In the genomic region with DNA sequence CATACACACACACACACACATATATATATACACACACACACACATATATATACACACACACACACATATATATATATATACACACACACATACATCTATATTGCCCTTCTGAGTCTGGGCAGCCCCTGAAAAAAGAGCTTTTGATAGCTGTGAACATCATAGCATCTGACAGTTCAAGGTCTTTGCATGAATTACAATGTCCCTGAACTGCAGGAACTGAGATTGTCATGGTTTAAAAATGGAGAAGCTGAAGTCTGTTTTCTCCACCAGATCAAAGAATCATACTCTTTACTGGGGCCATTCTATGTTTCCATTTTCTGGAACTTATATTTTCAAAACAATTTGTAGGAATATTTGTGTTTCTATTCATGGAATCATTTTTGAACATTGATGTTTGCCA, we compare ENCODE assay signal across 24 cellular contexts.
A peak's percentile ranks its signal among the peaks of the same experiment; 100 is the strongest.
DNase-seq lines count a peak whose midpoint lies in the region; ATAC-seq and TF ChIP-seq lines count a peak whose summit lies in the region.
"Had no signal": no experiment of that assay in that cellular context is flagged by ENCODE, and none has a peak within 500 bp of the region (broad histone marks: within the 10 kb centered on the region; RNA-seq: fewer than 3 reads in every experiment).

No MANE protein-coding gene starts in this region.

- H3K9ac ChIP-seq in OCI-LY3 (ENCODE audit: low read length): no peak overlapping the region
- H3K9ac ChIP-seq: GM23248 had no signal

- H3K9me3 ChIP-seq in OCI-LY3 (ENCODE audit: insufficient read depth, low read length): no peaks in the 10 kb centered on the region
- H3K9me3 ChIP-seq: breast epithelium, transverse colon had no signal

- no peaks in the 10 kb centered on the region for H3K4me1 ChIP-seq in GM23338 (ENCODE audit: insufficient read depth)
- peaks cover 42% of the 10 kb centered on the region for H3K4me1 ChIP-seq in OCI-LY3 (ENCODE audit: low read length)
- H3K4me1 ChIP-seq: breast epithelium, transverse colon had no signal

- no peak overlapping the region for H3K4me3 ChIP-seq in GM23338
- peak overlapping the region; percentile 23; the same call in 1 of the 2 replicates for H3K4me3 ChIP-seq in OCI-LY3 (ENCODE audit: low read length)
- H3K4me3 ChIP-seq: breast epithelium, GM23248, PC-9, transverse colon had no signal

- H2AFZ ChIP-seq in GM23338 (peak overlapping the region; percentile 60; the same call in 1 of the 2 replicates), OCI-LY3 (ENCODE audit: low read depth, low read length) (no peak overlapping the region)
- H2AFZ ChIP-seq: GM23248, PC-9 had no signal

- no peaks in the 10 kb centered on the region for H3K79me2 ChIP-seq in GM23338 (replicated peaks; ENCODE audit: insufficient read depth)
- no peaks in the 10 kb centered on the region for H3K79me2 ChIP-seq in OCI-LY3 (ENCODE audit: low read length)

- H3K36me3 ChIP-seq in GM23338 (ENCODE audit: insufficient read depth) (no peaks in the 10 kb centered on the region), OCI-LY3 (replicated peaks; ENCODE audit: low read depth, low read length) (peaks cover 6% of the 10 kb centered on the region)
- H3K36me3 ChIP-seq: breast epithelium, transverse colon had no signal

- H3K27ac ChIP-seq in GM23338 (ENCODE audit: low read depth) (no peak overlapping the region), OCI-LY3 (ENCODE audit: low read length) (no peak overlapping the region)
- H3K27ac ChIP-seq: breast epithelium, GM23248, PC-9, transverse colon had no signal

- H3K27me3 Mint-ChIP-seq in GM23338 (ENCODE audit: insufficient read depth, low read depth, poor library complexity): peaks cover 4% of the 10 kb centered on the region
- no peaks in the 10 kb centered on the region for H3K27me3 Mint-ChIP-seq in stimulated activated memory B cell treated with anti-CD40 and anti-IgM and Interleukin-4, amounts not matched to agents 10 μg/mL and 1 μg/mL and 100 μg/mL, for 72 hours
- no peaks in the 10 kb centered on the region for H3K27me3 Mint-ChIP-seq in activated naive CD8-positive, alpha-beta T cell treated with anti-CD3 and anti-CD28 coated beads for 36 hours
- H3K27me3 Mint-ChIP-seq: activated naive CD4-positive, alpha-beta T cell treated with anti-CD3 and anti-CD28 coated beads, Interleukin-2, amount 50 U/mL, for 24 hours had no signal

- no peaks in the 10 kb centered on the region for H4K20me1 ChIP-seq in GM23338 (replicated peaks; ENCODE audit: insufficient read depth)
- no peaks in the 10 kb centered on the region for H4K20me1 ChIP-seq in OCI-LY3 (ENCODE audit: insufficient read depth, low read length)

- H3K36me3 Mint-ChIP-seq in GM23338 (ENCODE audit: low read depth): no peaks in the 10 kb centered on the region; the same call in 2 of the 3 replicates
- peaks cover 24% of the 10 kb centered on the region for H3K36me3 Mint-ChIP-seq in stimulated activated memory B cell treated with anti-CD40 and anti-IgM and Interleukin-4, amounts not matched to agents 10 μg/mL and 1 μg/mL and 100 μg/mL, for 72 hours
- peaks cover 2% of the 10 kb centered on the region for H3K36me3 Mint-ChIP-seq in activated naive CD8-positive, alpha-beta T cell treated with anti-CD3 and anti-CD28 coated beads for 36 hours
- H3K36me3 Mint-ChIP-seq: activated naive CD4-positive, alpha-beta T cell treated with anti-CD3 and anti-CD28 coated beads, Interleukin-2, amount 50 U/mL, for 24 hours had no signal

- H3K27me3 ChIP-seq in GM23338 (ENCODE audit: insufficient read depth) (no peaks in the 10 kb centered on the region), OCI-LY3 (ENCODE audit: low read depth, low read length) (no peaks in the 10 kb centered on the region)
- H3K27me3 ChIP-seq: breast epithelium, transverse colon had no signal

- H3K4me1 Mint-ChIP-seq in GM23338: peaks cover 12% of the 10 kb centered on the region; the same call in 2 of the 3 replicates
- peaks cover 53% of the 10 kb centered on the region for H3K4me1 Mint-ChIP-seq in stimulated activated memory B cell treated with anti-CD40 and anti-IgM and Interleukin-4, amounts not matched to agents 10 μg/mL and 1 μg/mL and 100 μg/mL, for 72 hours
- peaks cover 27% of the 10 kb centered on the region for H3K4me1 Mint-ChIP-seq in activated naive CD8-positive, alpha-beta T cell treated with anti-CD3 and anti-CD28 coated beads for 36 hours
- H3K4me1 Mint-ChIP-seq: nephron had no signal

- H3K4me2 ChIP-seq in GM23338 (no peak overlapping the region), OCI-LY3 (ENCODE audit: low read length) (peak overlapping the region; percentile 64)
- H3K4me2 ChIP-seq: PC-9 had no signal

- H3F3A ChIP-seq in GM23338 (replicated peaks; ENCODE audit: low read depth): no peaks in the 10 kb centered on the region

- peak; percentile 18 for ATAC-seq in GM18498 (IDR thresholded peaks at IDR 0.05; ENCODE audit: unreplicated experiment)
- ATAC-seq in GM23338: no peak
- ATAC-seq in stimulated activated memory B cell treated with anti-CD40 and anti-IgM and Interleukin-4, amounts not matched to agents 10 μg/mL and 1 μg/mL and 100 μg/mL, for 72 hours: peak; percentile 67
- ATAC-seq: left cardiac atrium, SK-N-SH treated with all-trans-retinoic acid at 6 μM for 48 hours had no signal

- TF ChIP-seq CTCF in GM23338 (conservative IDR thresholded peaks at IDR 0.05; ENCODE audit: low read depth in 2 of 2): no peak
- TF ChIP-seq CTCF in OCI-LY3 (IDR thresholded peaks at IDR 0.05; ENCODE audit: low read depth, low read length): no peak

- no peak overlapping the region for H3K27ac Mint-ChIP-seq in GM23338
- peak overlapping the region; percentile 58 for H3K27ac Mint-ChIP-seq in stimulated activated memory B cell treated with anti-CD40 and anti-IgM and Interleukin-4, amounts not matched to agents 10 μg/mL and 1 μg/mL and 100 μg/mL, for 72 hours
- H3K27ac Mint-ChIP-seq in activated naive CD8-positive, alpha-beta T cell treated with anti-CD3 and anti-CD28 coated beads for 36 hours: no peak overlapping the region
- H3K27ac Mint-ChIP-seq: activated naive CD4-positive, alpha-beta T cell treated with anti-CD3 and anti-CD28 coated beads, Interleukin-2, amount 50 U/mL, for 24 hours; nephron had no signal

- peaks cover 8% of the 10 kb centered on the region; the same call in 2 of the 3 replicates for H3K9me3 Mint-ChIP-seq in GM23338
- no peaks in the 10 kb centered on the region for H3K9me3 Mint-ChIP-seq in stimulated activated memory B cell treated with anti-CD40 and anti-IgM and Interleukin-4, amounts not matched to agents 10 μg/mL and 1 μg/mL and 100 μg/mL, for 72 hours
- no peaks in the 10 kb centered on the region for H3K9me3 Mint-ChIP-seq in activated naive CD8-positive, alpha-beta T cell treated with anti-CD3 and anti-CD28 coated beads for 36 hours
- H3K9me3 Mint-ChIP-seq: activated naive CD4-positive, alpha-beta T cell treated with anti-CD3 and anti-CD28 coated beads, Interleukin-2, amount 50 U/mL, for 24 hours; immature natural killer cell had no signal

- no peaks in the 10 kb centered on the region for H3K9me2 ChIP-seq in GM23338 (ENCODE audit: insufficient read depth)

- DNase-seq in GM23338 (ENCODE audit: low spot score) (no peak), D341Med (ENCODE audit: low spot score) (no peak)
- no peak for DNase-seq in activated CD4-positive, CD25-positive, alpha-beta regulatory T cell (lab: John Stamatoyannopoulos, UW)
- DNase-seq in activated naive CD8-positive, alpha-beta T cell treated with anti-CD3 and anti-CD28 coated beads for 36 hours: no peak
- DNase-seq: activated CD4-positive, alpha-beta T cell treated with anti-CD3 and anti-CD28 coated beads for 48 hours; Calu3; DND-41; GM23248; immature natural killer cell; left cardiac atrium; NCI-H187 treated with DMSO at 0.1 percent for 48 hours; NCI-H524; NK-92 treated with Interleukin-12 subunit alpha and Interleukin-12 subunit beta, amount 100 ng/mL, for 24 hours; PC-9; Right ventricle myocardium superior; stimulated activated CD4-positive, alpha-beta T cell treated with anti-CD3 and anti-CD28 coated beads, Interleukin-4, amount 100 ng/mL, for 4 hours; transverse colon had no signal

- no peak overlapping the region for H3K4me3 Mint-ChIP-seq in GM23338
- H3K4me3 Mint-ChIP-seq in stimulated activated memory B cell treated with anti-CD40 and anti-IgM and Interleukin-4, amounts not matched to agents 10 μg/mL and 1 μg/mL and 100 μg/mL, for 72 hours: peak overlapping the region; percentile 26
- no peak overlapping the region for H3K4me3 Mint-ChIP-seq in activated naive CD8-positive, alpha-beta T cell treated with anti-CD3 and anti-CD28 coated beads for 36 hours
- H3K4me3 Mint-ChIP-seq: activated naive CD4-positive, alpha-beta T cell treated with anti-CD3 and anti-CD28 coated beads, Interleukin-2, amount 50 U/mL, for 24 hours; nephron had no signal

TF ChIP-seq in GM23338, 12 proteins besides CTCF, POLR2A, EP300 and RAD21 (continues in another document):
- no peak for TF ChIP-seq EZH2 (IDR thresholded peaks at IDR 0.05; ENCODE audit: low read depth, unreplicated experiment)
- no peak for TF ChIP-seq ZNF114 (CRISPR knock-in tag; IDR thresholded peaks at IDR 0.05)
- TF ChIP-seq STAT1 (IDR thresholded peaks at IDR 0.05; ENCODE audit: unreplicated experiment): no peak
- TF ChIP-seq NANOG (IDR thresholded peaks at IDR 0.05; ENCODE audit: borderline replicate concordance): no peak
